In genomic region chr14:100899841-100900771, GRCh38 we compare ENCODE assay signal across 11 cellular contexts. TPM values are rescaled to one million over a fixed set of nuclear protein-coding genes. Genes with fewer than 3 reads are reported as not detected.
DNase-seq lines count a peak whose midpoint lies in the region; ATAC-seq and TF ChIP-seq lines count a peak whose summit lies in the region.
"Had no signal": no experiment of that assay in that cellular context is flagged by ENCODE, and none has a peak within 500 bp of the region (broad histone marks: within the 10 kb centered on the region; RNA-seq: fewer than 3 reads in every experiment).

No MANE protein-coding gene starts in this region.

- H2AFZ ChIP-seq in HCT116 (ENCODE audit: low read depth, low read length, poor library complexity, severe bottlenecking) (peak overlapping the region; percentile 81), trophoblast cell (ENCODE audit: insufficient read depth, low read length, poor library complexity) (no peak overlapping the region)

- no peaks in the 10 kb centered on the region for H3K9me3 Mint-ChIP-seq in natural killer cell treated with Interleukin-12 subunit alpha and Interleukin-12 subunit beta and Interleukin-15 and Interleukin-18, amount 100 ng/mL, for 72 hours

- no peak overlapping the region for H3K9ac ChIP-seq in HCT116 (ENCODE audit: low read length)
- H3K9ac ChIP-seq in trophoblast cell (ENCODE audit: low read length): no peak overlapping the region

- H2BK120ac ChIP-seq in trophoblast cell (ENCODE audit: insufficient read depth, low read length, poor library complexity): no peak overlapping the region

- H3K27me3 ChIP-seq in HCT116 (ENCODE audit: insufficient read depth, low read length) (no peaks in the 10 kb centered on the region), right atrium auricular region (peaks cover 0 to 5% of the 10 kb centered on the region in 2 donors), trophoblast cell (ENCODE audit: insufficient read depth, low read length) (peaks cover 11% of the 10 kb centered on the region)

- no peak overlapping the region for H3K27ac Mint-ChIP-seq in natural killer cell treated with Interleukin-12 subunit alpha and Interleukin-12 subunit beta and Interleukin-15 and Interleukin-18, amount 100 ng/mL, for 72 hours
- H3K27ac Mint-ChIP-seq: activated CD4-positive, alpha-beta T cell treated with anti-CD3 and anti-CD28 coated beads for 36 hours had no signal

- no peak overlapping the region for H2BK12ac ChIP-seq in trophoblast cell (ENCODE audit: low read length)

- no peak overlapping the region for H3K4ac ChIP-seq in trophoblast cell (ENCODE audit: low read depth, low read length)

- H2AK5ac ChIP-seq in trophoblast cell (ENCODE audit: low read length): no peak overlapping the region

- POLR2A ChIA-PET in HCT116 (lab: Charles Lee): no interaction called here

- no TSS peak for BruUV-seq in HCT116 (replicated peaks; lab: Mats Ljungman, UMichigan)

- TF ChIP-seq CTCF in HCT116 (IDR thresholded peaks at IDR 0.05 in 2 of 3, conservative IDR thresholded peaks at IDR 0.05 in 1 of 3; ENCODE audit: borderline replicate concordance in 1 of 3, insufficient read depth in 1 of 3, low read depth in 2 of 3, low read length in 2 of 3): peak in 1 of 3 experiments; percentile 9; a peak in 1 of 6 replicates
- TF ChIP-seq CTCF in right atrium auricular region (IDR thresholded peaks at IDR 0.05): no peak

- no peak for DNase-seq in HCT116 (ENCODE audit: low read depth, low spot score)
- peak; percentile 48 for DNase-seq in SHP77 treated with DMSO at 0.1 percent for 48 hours (lab: John Stamatoyannopoulos, UW)
- peak; percentile 58 for DNase-seq in right atrium auricular region (ENCODE audit: low spot score)
- DNase-seq in trophoblast cell: no peak
- no peak for DNase-seq in natural killer cell treated with Interleukin-12 subunit alpha and Interleukin-12 subunit beta and Interleukin-15 and Interleukin-18, amount 100 ng/mL, for 72 hours (ENCODE audit: low spot score)

- H3K4me2 ChIP-seq in HCT116 (ENCODE audit: low read length) (peak overlapping the region; percentile 55), trophoblast cell (ENCODE audit: low read length) (peak overlapping the region; percentile 41)

- H3K79me2 ChIP-seq in HCT116 (ENCODE audit: insufficient read depth, low read length) (no peaks in the 10 kb centered on the region), trophoblast cell (ENCODE audit: control insufficient read depth, insufficient read depth, low read length, poor library complexity) (no peaks in the 10 kb centered on the region)

- H3K9me3 ChIP-seq in HCT116 (ENCODE audit: control insufficient read depth in 1 of 2, insufficient read depth in 1 of 2, low read depth in 1 of 2, low read length in 2 of 2): no peaks in the 10 kb centered on the region
- no peaks in the 10 kb centered on the region for H3K9me3 ChIP-seq in right atrium auricular region
- peaks cover 5% of the 10 kb centered on the region for H3K9me3 ChIP-seq in trophoblast cell (ENCODE audit: insufficient read depth, low read depth, low read length)

- TF ChIP-seq POLR2A in HCT116 (IDR thresholded peaks at IDR 0.05; ENCODE audit: borderline replicate concordance, extremely low read depth, insufficient read depth, insufficient read length): no peak

- RAD21 ChIA-PET in HCT116 (lab: Charles Lee; ENCODE audit: low non-redundant PET in 1 of 2, low total read pairs in 2 of 2, uncharacterized antibody in 2 of 2, unreplicated experiment in 2 of 2): interaction anchor here (0.6 to 1.1 kb wide), 5 partner anchors 14 to 727 kb away, joined by 3 to 5 read pairs (median 3); no protein-coding TSS in a partner anchor

- CTCF ChIA-PET in HCT116 (lab: Charles Lee): interaction anchor here (0.8 to 2.7 kb wide), 12 partner anchors 10 to 516 kb away, joined by 3 to 14 read pairs (median 5); no protein-coding TSS in a partner anchor

- H3K4me1 ChIP-seq in HCT116 (ENCODE audit: control insufficient read depth in 1 of 2, insufficient read depth in 2 of 2, low read length in 2 of 2): peaks cover 0 to 7% of the 10 kb centered on the region in 2 experiments; a peak in 1 of 4 replicates
- H3K4me1 ChIP-seq in right atrium auricular region: peaks cover 0 to 18% of the 10 kb centered on the region in 2 donors
- peaks cover 3 to 6% of the 10 kb centered on the region in 2 experiments for H3K4me1 ChIP-seq in trophoblast cell (ENCODE audit: control insufficient read depth in 1 of 2, insufficient read depth in 2 of 2, low read length in 2 of 2)

- ATAC-seq in HCT116: peak; percentile 24
- no peak for ATAC-seq in GM21367 (IDR thresholded peaks at IDR 0.05; ENCODE audit: unreplicated experiment)
- no peak for ATAC-seq in HG03439 (IDR thresholded peaks at IDR 0.05; ENCODE audit: unreplicated experiment)
- ATAC-seq in GM18511 (IDR thresholded peaks at IDR 0.05; ENCODE audit: unreplicated experiment): no peak
- ATAC-seq in natural killer cell treated with Interleukin-12 subunit alpha and Interleukin-12 subunit beta and Interleukin-15 and Interleukin-18, amount 100 ng/mL, for 72 hours: no peak
- ATAC-seq: activated CD4-positive, alpha-beta T cell treated with anti-CD3 and anti-CD28 coated beads for 36 hours; stimulated activated naive CD8-positive, alpha-beta T cell treated with anti-CD3 and anti-CD28 coated beads, Interleukin-15, Interleukin-2, amounts not matched to agents 100 U/mL and 50 U/mL, for 24 hours had no signal

- no peaks in the 10 kb centered on the region for H3K36me3 Mint-ChIP-seq in natural killer cell treated with Interleukin-12 subunit alpha and Interleukin-12 subunit beta and Interleukin-15 and Interleukin-18, amount 100 ng/mL, for 72 hours

- H3K36me3 ChIP-seq in HCT116 (ENCODE audit: control insufficient read depth in 1 of 2, insufficient read depth in 2 of 2, low read length in 2 of 2): no peaks in the 10 kb centered on the region
- no peaks in the 10 kb centered on the region for H3K36me3 ChIP-seq in right atrium auricular region
- H3K36me3 ChIP-seq in trophoblast cell (ENCODE audit: control insufficient read depth in 1 of 2, insufficient read depth in 2 of 2, low read length in 2 of 2): no peaks in the 10 kb centered on the region

- no peak overlapping the region for H3K27ac ChIP-seq in HCT116 (ENCODE audit: low read depth, low read length)
- H3K27ac ChIP-seq in right atrium auricular region: no peak overlapping the region
- H3K27ac ChIP-seq in trophoblast cell (ENCODE audit: low read depth, low read length): no peak overlapping the region

- H3K14ac ChIP-seq in trophoblast cell (ENCODE audit: low read length): no peak overlapping the region

- no peak overlapping the region for H3K23ac ChIP-seq in trophoblast cell (ENCODE audit: low read length)

- TF ChIP-seq RAD21 in HCT116 (IDR thresholded peaks at IDR 0.05; ENCODE audit: low read depth): no peak

- H3K9me2 ChIP-seq in HCT116 (ENCODE audit: insufficient read depth): no peaks in the 10 kb centered on the region

- no peak overlapping the region for H4K12ac ChIP-seq in trophoblast cell (ENCODE audit: low read depth, low read length)

- no peak overlapping the region for H3K4me3 Mint-ChIP-seq in natural killer cell treated with Interleukin-12 subunit alpha and Interleukin-12 subunit beta and Interleukin-15 and Interleukin-18, amount 100 ng/mL, for 72 hours
- H3K4me3 Mint-ChIP-seq: activated CD4-positive, alpha-beta T cell treated with anti-CD3 and anti-CD28 coated beads for 36 hours had no signal

- no peak overlapping the region for H2BK5ac ChIP-seq in trophoblast cell (ENCODE audit: low read depth, low read length, poor library complexity)

- no peak overlapping the region for H3K18ac ChIP-seq in trophoblast cell (ENCODE audit: low read length)

- H4K91ac ChIP-seq in trophoblast cell (ENCODE audit: low read depth, low read length): no peak overlapping the region

- no peaks in the 10 kb centered on the region for H3K79me1 ChIP-seq in trophoblast cell (ENCODE audit: low read length)

- intact Hi-C loops in HCT116 (cut with micrococcal nuclease): loop anchor here (2.0 to 10.0 kb wide), 3 partner anchors 245 to 515 kb away; no protein-coding TSS in a partner anchor

- no peak overlapping the region for H4K8ac ChIP-seq in trophoblast cell (ENCODE audit: low read depth, low read length)

- H3K27me3 Mint-ChIP-seq in natural killer cell treated with Interleukin-12 subunit alpha and Interleukin-12 subunit beta and Interleukin-15 and Interleukin-18, amount 100 ng/mL, for 72 hours: peaks cover 35 to 39% of the 10 kb centered on the region in 2 donors

- H4K20me1 ChIP-seq in HCT116 (ENCODE audit: insufficient read depth): no peaks in the 10 kb centered on the region

- no CpG with 5 or more reads among the region's 21 CpGs for WGBS in trophoblast cell (ENCODE audit: extremely low coverage, insufficient coverage, insufficient read length)

- no peaks in the 10 kb centered on the region for H3K4me1 Mint-ChIP-seq in natural killer cell treated with Interleukin-12 subunit alpha and Interleukin-12 subunit beta and Interleukin-15 and Interleukin-18, amount 100 ng/mL, for 72 hours (ENCODE audit: low read depth in 2 of 2)
- H3K4me1 Mint-ChIP-seq: activated CD4-positive, alpha-beta T cell treated with anti-CD3 and anti-CD28 coated beads for 36 hours had no signal

- H3K4me3 ChIP-seq in HCT116 (replicated peaks in 1 of 2; ENCODE audit: low read depth in 1 of 2, low read length in 2 of 2) (no peak overlapping the region), right atrium auricular region (no peak overlapping the region), trophoblast cell (ENCODE audit: low read depth, low read length) (no peak overlapping the region)

TF ChIP-seq in HCT116, 20 proteins besides CTCF, POLR2A, EP300 and RAD21:
- TF ChIP-seq SIN3A (IDR thresholded peaks at IDR 0.05; ENCODE audit: low read depth) (no peak), EZH2 (IDR thresholded peaks at IDR 0.05) (no peak), CBX3 (IDR thresholded peaks at IDR 0.05; ENCODE audit: low read depth) (no peak), JUND (IDR thresholded peaks at IDR 0.05) (no peak), EZH2phosphoT487 (IDR thresholded peaks at IDR 0.05; ENCODE audit: borderline replicate concordance) (no peak), FOSL1 (IDR thresholded peaks at IDR 0.05; ENCODE audit: low read depth) (no peak)
TF ChIP-seq in HCT116: peak in this region for 0.

RNA-seq across cellular contexts. Expression of gene RTL1, which starts 3.4 kb away (rescaled TPM):
- total RNA-seq in HCT116 (2021; ENCODE audit: unreplicated experiment) (not detected), right atrium auricular region (not detected)
- polyA plus RNA-seq in HCT116 (2012): not detected in 2 replicates
- polyA plus RNA-seq in trophoblast cell (2013): 0.01 and 0.03 TPM in 2 replicates
- total RNA-seq in natural killer cell treated with Interleukin-12 subunit alpha and Interleukin-12 subunit beta and Interleukin-15 and Interleukin-18, amount 100 ng/mL, for 72 hours: not detected
- total RNA-seq: activated CD4-positive, alpha-beta T cell treated with anti-CD3 and anti-CD28 coated beads for 36 hours; glomerular endothelial cell had no signal

Comparison
In these comparisons a context has a peak if more than half of its experiments do, and no peak if none do; other contexts are left out.
1. DNase-seq: peak in SHP77 treated with DMSO at 0.1 percent for 48 hours (single experiment) and right atrium auricular region (single experiment); none in HCT116 (single experiment), trophoblast cell (0 of 2) and natural killer cell treated with Interleukin-12 subunit alpha and Interleukin-12 subunit beta and Interleukin-15 and Interleukin-18, amount 100 ng/mL, for 72 hours (single experiment).